ENCODE assay signal across 32 cellular contexts in genomic region chr9:11735391-11735790, GRCh38.
"Had no signal": no experiment of that assay in that cellular context is flagged by ENCODE, and none has a peak within 500 bp of the region (broad histone marks: within the 10 kb centered on the region; RNA-seq: fewer than 3 reads in every experiment).

No MANE protein-coding gene starts in this region.

- H3K27ac ChIP-seq: body of pancreas, cardiac muscle cell, coronary artery, dorsolateral prefrontal cortex, gastrocnemius medialis, hepatocyte, ovary, sigmoid colon, vagina, VCaP had no signal

- H3K79me2 ChIP-seq: hepatocyte had no signal

- H3K27me3 ChIP-seq: body of pancreas, cardiac muscle cell, dorsolateral prefrontal cortex, gastrocnemius medialis, hepatocyte, ovary, sigmoid colon, vagina had no signal

- H3K36me3 ChIP-seq: cardiac muscle cell, gastrocnemius medialis, ovary, sigmoid colon, vagina had no signal

- H3K4me1 ChIP-seq: body of pancreas, gastrocnemius medialis, sigmoid colon, vagina had no signal

- H3K4me3 ChIP-seq: body of pancreas, cardiac muscle cell, coronary artery, dorsolateral prefrontal cortex, gastrocnemius medialis, hepatocyte, ovary, sigmoid colon, smooth muscle cell, vagina had no signal

- H3K9me3 ChIP-seq: body of pancreas, gastrocnemius medialis, ovary, vagina had no signal

- ATAC-seq: activated CD4-positive, CD25-positive, alpha-beta regulatory T cell treated with anti-CD3 and anti-CD28 coated beads, Interleukin-2, amount 50 U/mL, for 24 hours; body of pancreas; gastrocnemius medialis; left colon; naive thymus-derived CD4-positive, alpha-beta T cell; stimulated activated memory B cell treated with anti-CD40 and anti-IgM and Interleukin-4, amounts not matched to agents 10 μg/mL and 1 μg/mL and 100 μg/mL, for 72 hours; stimulated activated naive CD8-positive, alpha-beta T cell treated with anti-CD3 and anti-CD28 coated beads, Interleukin-15, amount 100 ng/mL, for 72 hours had no signal

- FAIRE-seq: kidney had no signal

- DNase-seq: activated CD4-positive, alpha-beta T cell treated with anti-CD3 and anti-CD28 coated beads for 48 hours; activated CD4-positive, alpha-beta T cell treated with anti-CD3 and anti-CD28 coated beads, Interleukin-2, amount 50 U/mL, for 48 hours; activated CD8-positive, alpha-beta memory T cell treated with anti-CD3 and anti-CD28 coated beads for 24 hours; activated effector memory CD4-positive, alpha-beta T cell treated with Interleukin-2 at 50 U/mL for 16 hours; activated naive CD4-positive, alpha-beta T cell treated with Interleukin-2 at 50 U/mL for 16 hours; aorta; body of pancreas; cerebellar nuclear complex; dorsolateral prefrontal cortex; effector memory CD4-positive, alpha-beta T cell; gastrocnemius medialis; glutamatergic neuron; kidney; left colon; mammary epithelial cell; midbrain; naive thymus-derived CD4-positive, alpha-beta T cell; ovary; sigmoid colon; stimulated activated CD4-positive, alpha-beta T cell treated with anti-CD3 and anti-CD28 coated beads, Interleukin-1b, Interleukin-23, amount 100 ng/mL, for 48 hours; stimulated activated CD4-positive, alpha-beta T cell treated with anti-CD3 and anti-CD28 coated beads, Interleukin-4, amount 100 ng/mL, for 4 hours; stimulated activated CD8-positive, alpha-beta memory T cell treated with anti-CD3 and anti-CD28 coated beads, Interleukin-4, amount 100 ng/mL, for 48 hours; stimulated activated naive CD8-positive, alpha-beta T cell treated with anti-CD3 and anti-CD28 coated beads, Interleukin-15, amount 100 ng/mL, for 72 hours; substantia nigra had no signal

- H3K4me2 ChIP-seq: hepatocyte, smooth muscle cell had no signal

- H2AFZ ChIP-seq: hepatocyte had no signal
